In the genomic region with DNA sequence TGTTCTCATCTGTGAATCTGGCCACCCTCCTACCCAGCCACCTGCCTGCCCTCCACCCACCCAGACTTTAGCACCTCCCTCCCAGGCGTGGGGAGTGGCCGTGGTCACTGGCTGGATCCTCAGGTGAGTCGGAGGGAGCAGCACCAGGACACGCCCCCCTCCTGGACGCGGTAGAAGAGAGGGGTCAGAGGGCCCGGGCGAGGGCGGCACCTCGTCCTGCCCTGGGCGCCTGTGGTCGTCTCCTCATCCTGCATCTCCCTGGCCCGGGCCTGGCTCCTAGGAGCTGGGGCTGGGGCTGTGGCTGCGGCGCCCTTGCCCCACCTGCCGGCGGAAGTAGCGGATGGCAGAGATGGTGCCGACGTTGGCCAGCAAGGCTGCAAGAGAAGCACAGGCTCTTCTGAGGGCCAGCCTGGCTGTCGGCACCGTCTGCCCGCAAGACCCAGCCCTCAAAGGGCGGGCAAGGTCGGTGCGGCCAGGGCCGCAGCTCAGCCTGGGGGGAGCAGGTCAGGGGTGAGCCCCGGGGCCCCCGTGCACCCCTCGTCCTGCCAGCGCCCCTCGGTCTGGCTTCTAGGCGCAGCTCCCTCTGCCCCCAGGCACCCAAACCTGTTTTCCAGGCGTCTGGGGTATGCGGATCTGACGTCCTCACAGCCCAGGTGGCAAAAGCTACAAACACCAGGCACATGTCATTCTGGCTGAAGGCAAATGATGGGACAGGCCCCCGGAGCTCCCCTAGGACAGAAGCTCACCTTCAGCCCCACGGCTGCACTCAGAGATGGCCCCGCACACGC, we compare ENCODE assay signal across 10 cellular contexts. TPM values are rescaled to one million over a fixed set of nuclear protein-coding genes. Genes with fewer than 3 reads are reported as not detected.
A peak's percentile ranks its signal among the peaks of the same experiment; 100 is the strongest.
DNase-seq lines count a peak whose midpoint lies in the region; ATAC-seq and TF ChIP-seq lines count a peak whose summit lies in the region.
"Had no signal": no experiment of that assay in that cellular context is flagged by ENCODE, and none has a peak within 500 bp of the region (broad histone marks: within the 10 kb centered on the region; RNA-seq: fewer than 3 reads in every experiment).

No MANE protein-coding gene starts in this region.

- H3K27me3 Mint-ChIP-seq in endodermal cell (ENCODE audit: insufficient read depth) (peaks cover 23% of the 10 kb centered on the region), type B pancreatic cell (peaks cover 7% of the 10 kb centered on the region)
- peaks cover 8 to 12% of the 10 kb centered on the region in 2 donors for H3K27me3 Mint-ChIP-seq in natural killer cell treated with Interleukin-12 subunit alpha and Interleukin-12 subunit beta and Interleukin-15 and Interleukin-18, amount 100 ng/mL, for 72 hours

- H3K4me1 ChIP-seq in endodermal cell (ENCODE audit: control insufficient read depth, insufficient read depth, low read length), result no peaks in the 10 kb centered on the region

- peaks cover 17% of the 10 kb centered on the region for H3K27me3 ChIP-seq in endodermal cell (ENCODE audit: control insufficient read depth, insufficient read depth, low read length, poor library complexity, severe bottlenecking)

- H3K27ac Mint-ChIP-seq in endodermal cell (no peak overlapping the region), type B pancreatic cell (peak overlapping the region; percentile 50)
- peak overlapping the region in 1 of 2 donors; percentile 16 for H3K27ac Mint-ChIP-seq in natural killer cell treated with Interleukin-12 subunit alpha and Interleukin-12 subunit beta and Interleukin-15 and Interleukin-18, amount 100 ng/mL, for 72 hours
- H3K27ac Mint-ChIP-seq: stimulated activated naive CD8-positive, alpha-beta T cell treated with anti-CD3 and anti-CD28 coated beads, Interleukin-15, Interleukin-2, amounts not matched to agents 100 ng/mL and 50 ng/mL, for 24 hours had no signal

- WGBS in endodermal cell (ENCODE audit: insufficient coverage in 1 of 2, insufficient read length in 1 of 2), 2 experiments, result 13 to 31% methylated on average over 11 to 39 of the region's 40 CpGs

- H3K4me1 Mint-ChIP-seq in endodermal cell (no peaks in the 10 kb centered on the region), type B pancreatic cell (ENCODE audit: unreplicated experiment) (peaks cover 4% of the 10 kb centered on the region)
- H3K4me1 Mint-ChIP-seq in natural killer cell treated with Interleukin-12 subunit alpha and Interleukin-12 subunit beta and Interleukin-15 and Interleukin-18, amount 100 ng/mL, for 72 hours (ENCODE audit: low read depth in 2 of 2), result peaks cover 0 to 5% of the 10 kb centered on the region in 2 donors

- H3K9me3 Mint-ChIP-seq in endodermal cell (peaks cover 5% of the 10 kb centered on the region), type B pancreatic cell (no peaks in the 10 kb centered on the region)
- no peaks in the 10 kb centered on the region for H3K9me3 Mint-ChIP-seq in natural killer cell treated with Interleukin-12 subunit alpha and Interleukin-12 subunit beta and Interleukin-15 and Interleukin-18, amount 100 ng/mL, for 72 hours
- H3K9me3 Mint-ChIP-seq: stimulated activated naive CD8-positive, alpha-beta T cell treated with anti-CD3 and anti-CD28 coated beads, Interleukin-15, Interleukin-2, amounts not matched to agents 100 ng/mL and 50 ng/mL, for 24 hours had no signal

- H3K9me3 ChIP-seq in endodermal cell (ENCODE audit: control insufficient read depth, low read length), result no peaks in the 10 kb centered on the region

- H3K4me3 Mint-ChIP-seq in endodermal cell, result no peak overlapping the region
- H3K4me3 Mint-ChIP-seq in natural killer cell treated with Interleukin-12 subunit alpha and Interleukin-12 subunit beta and Interleukin-15 and Interleukin-18, amount 100 ng/mL, for 72 hours, result no peak overlapping the region
- H3K4me3 Mint-ChIP-seq in type B pancreatic cell, result peak overlapping the region; percentile 61
- H3K4me3 Mint-ChIP-seq: stimulated activated naive CD8-positive, alpha-beta T cell treated with anti-CD3 and anti-CD28 coated beads, Interleukin-15, Interleukin-2, amounts not matched to agents 100 ng/mL and 50 ng/mL, for 24 hours had no signal

- H3K36me3 ChIP-seq in endodermal cell (ENCODE audit: control insufficient read depth, insufficient read depth, low read length), result no peaks in the 10 kb centered on the region

- H3K36me3 Mint-ChIP-seq in endodermal cell (ENCODE audit: low read depth) (peaks cover 3% of the 10 kb centered on the region), type B pancreatic cell (no peaks in the 10 kb centered on the region)
- no peaks in the 10 kb centered on the region for H3K36me3 Mint-ChIP-seq in natural killer cell treated with Interleukin-12 subunit alpha and Interleukin-12 subunit beta and Interleukin-15 and Interleukin-18, amount 100 ng/mL, for 72 hours

- DNase-seq in COLO668 (lab: John Stamatoyannopoulos, UW; ENCODE audit: unreplicated experiment) (peak; percentile 91), GM20000 (ENCODE audit: low spot score) (peak; percentile 84), NCI-H345 (lab: John Stamatoyannopoulos, UW) (peak; percentile 77), endodermal cell (peak; percentile 96), type B pancreatic cell (ENCODE audit: extremely low spot score, unreplicated experiment) (no peak), COLO829 (ENCODE audit: low spot score) (no peak)
- peak; percentile 77 for DNase-seq in activated CD4-positive, alpha-beta T cell treated with anti-CD3 and anti-CD28 coated beads for 48 hours
- DNase-seq in natural killer cell treated with Interleukin-12 subunit alpha and Interleukin-12 subunit beta and Interleukin-15 and Interleukin-18, amount 100 ng/mL, for 72 hours (ENCODE audit: low spot score), result no peak

- no peak overlapping the region for H3K4me3 ChIP-seq in endodermal cell (ENCODE audit: low read length)

- no peak overlapping the region for H3K27ac ChIP-seq in endodermal cell (ENCODE audit: low read depth, low read length)

- peak; percentile 66 to 79 for ATAC-seq in natural killer cell treated with Interleukin-12 subunit alpha and Interleukin-12 subunit beta and Interleukin-15 and Interleukin-18, amount 100 ng/mL, for 72 hours

- no peak for TF ChIP-seq CTCF in GM20000 (IDR thresholded peaks at IDR 0.05; ENCODE audit: extremely low read depth, missing control alignments)
- peak; percentile 80 for TF ChIP-seq CTCF in endodermal cell (conservative IDR thresholded peaks at IDR 0.05)
- TF ChIP-seq CTCF in type B pancreatic cell (conservative IDR thresholded peaks at IDR 0.05), result peak; percentile 80

- H3K9ac ChIP-seq in endodermal cell (ENCODE audit: extremely low read depth, low read length, poor library complexity, severe bottlenecking), result no peak overlapping the region

RNA-seq across cellular contexts. Expression of a gene that starts 5.8 kb away (rescaled TPM):
- total RNA-seq in endodermal cell (not detected), type B pancreatic cell (ENCODE audit: low replicate concordance) (0.34 and 0.62 TPM in 2 replicates)
- polyA plus RNA-seq in endodermal cell (2013, experiment 1 of 2), result not detected
- not detected for polyA plus RNA-seq in endodermal cell (2013, experiment 2 of 2)
- total RNA-seq in natural killer cell treated with Interleukin-12 subunit alpha and Interleukin-12 subunit beta and Interleukin-15 and Interleukin-18, amount 100 ng/mL, for 72 hours, result not detected
- total RNA-seq: T-helper 2 cell treated with Interferon-gamma antibody and Interleukin-4, amounts not matched to agents 100 ng/mL and 5 ng/mL, for 36 hours had no signal

RNA-seq across cellular contexts. Expression of a gene that starts 9.8 kb away (rescaled TPM):
- total RNA-seq in endodermal cell, result 1 to 10 TPM; 1.5 to 4.6 TPM
- polyA plus RNA-seq in endodermal cell (2013, experiment 1 of 2), result not detected
- 0.29 TPM for polyA plus RNA-seq in endodermal cell (2013, experiment 2 of 2)
- total RNA-seq in natural killer cell treated with Interleukin-12 subunit alpha and Interleukin-12 subunit beta and Interleukin-15 and Interleukin-18, amount 100 ng/mL, for 72 hours, result 1 to 10 TPM; 1.4 TPM
- total RNA-seq in type B pancreatic cell (ENCODE audit: low replicate concordance), result 6.4 and 16.7 TPM in 2 replicates

RNA-seq across cellular contexts. Expression of a gene that starts 15.7 kb away (rescaled TPM):
- total RNA-seq in endodermal cell (10 to 100 TPM; 49.2 to 58.2 TPM), type B pancreatic cell (ENCODE audit: low replicate concordance) (31.5 and 42.2 TPM in 2 replicates)
- polyA plus RNA-seq in endodermal cell (2013, experiment 1 of 2), result 41.1 TPM
- 32.2 TPM for polyA plus RNA-seq in endodermal cell (2013, experiment 2 of 2)
- total RNA-seq in natural killer cell treated with Interleukin-12 subunit alpha and Interleukin-12 subunit beta and Interleukin-15 and Interleukin-18, amount 100 ng/mL, for 72 hours, result 10 to 100 TPM; 19.0 to 27.9 TPM

RNA-seq across cellular contexts. Expression of a gene that starts 17.0 kb away (rescaled TPM):
- total RNA-seq in endodermal cell, result 10 to 100 TPM; 83.5 to 97.3 TPM
- polyA plus RNA-seq in endodermal cell (2013, experiment 1 of 2), result 62.0 TPM
- polyA plus RNA-seq in endodermal cell (2013, experiment 2 of 2), result 55.3 TPM
- 100 to 1,000 TPM; 113 to 143 TPM for total RNA-seq in natural killer cell treated with Interleukin-12 subunit alpha and Interleukin-12 subunit beta and Interleukin-15 and Interleukin-18, amount 100 ng/mL, for 72 hours
- total RNA-seq in type B pancreatic cell (ENCODE audit: low replicate concordance), result 75.1 and 87.2 TPM in 2 replicates

RNA-seq across cellular contexts. Expression of a gene that starts 23.8 kb away (rescaled TPM):
- 10 to 100 TPM; 16.1 to 19.7 TPM for total RNA-seq in endodermal cell
- 144 TPM for polyA plus RNA-seq in endodermal cell (2013, experiment 1 of 2)
- polyA plus RNA-seq in endodermal cell (2013, experiment 2 of 2), result 117 TPM
- not detected for total RNA-seq in natural killer cell treated with Interleukin-12 subunit alpha and Interleukin-12 subunit beta and Interleukin-15 and Interleukin-18, amount 100 ng/mL, for 72 hours
- total RNA-seq in type B pancreatic cell (ENCODE audit: low replicate concordance), result 37.6 and 54.1 TPM in 2 replicates

Comparison
In these comparisons a context has a peak if more than half of its experiments do, and no peak if none do; other contexts are left out.
1. DNase-seq: peak in COLO668 (single experiment), GM20000 (single experiment), NCI-H345 (single experiment), activated CD4-positive, alpha-beta T cell treated with anti-CD3 and anti-CD28 coated beads for 48 hours (single experiment) and endodermal cell (single experiment); none in natural killer cell treated with Interleukin-12 subunit alpha and Interleukin-12 subunit beta and Interleukin-15 and Interleukin-18, amount 100 ng/mL, for 72 hours (single experiment), type B pancreatic cell (single experiment) and COLO829 (single experiment).